13 cellular contexts compared by ENCODE assay signal in the genomic region with DNA sequence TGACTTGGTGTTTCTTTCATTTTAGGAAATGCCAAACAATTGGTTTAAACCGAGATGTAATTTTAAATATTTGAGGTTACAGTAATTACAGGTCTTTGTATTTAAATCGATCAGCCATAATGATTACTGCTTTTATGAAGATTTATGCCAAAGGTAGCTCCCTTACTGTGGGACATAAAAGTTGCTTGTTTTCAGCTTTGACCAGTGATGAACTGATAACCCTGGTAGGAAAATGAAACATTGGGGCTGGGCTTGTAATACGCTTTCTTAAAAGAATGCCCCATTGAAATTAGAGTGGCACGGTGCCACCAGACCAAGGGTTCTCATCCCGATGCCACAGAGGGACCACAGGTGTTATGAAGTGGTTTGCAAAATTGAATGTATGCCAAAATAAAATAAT. TPM values are rescaled to one million over a fixed set of nuclear protein-coding genes. Genes with fewer than 3 reads are reported as not detected.
DNase-seq lines count a peak whose midpoint lies in the region; ATAC-seq, FAIRE-seq and TF ChIP-seq lines count a peak whose summit lies in the region.
"Had no signal": no experiment of that assay in that cellular context is flagged by ENCODE, and none has a peak within 500 bp of the region (broad histone marks: within the 10 kb centered on the region; RNA-seq: fewer than 3 reads in every experiment).

No MANE protein-coding gene starts in this region.

- H3K27me3 ChIP-seq in muscle layer of colon (ENCODE audit: control insufficient read depth in 1 of 2, insufficient read depth in 2 of 2, low read length in 2 of 2) = no peaks in the 10 kb centered on the region
- H3K27me3 ChIP-seq in naive thymus-derived CD4-positive, alpha-beta T cell (ENCODE audit: control insufficient read depth in 2 of 2, insufficient read depth in 2 of 2, low read length in 2 of 2) = no peaks in the 10 kb centered on the region

- no peak for TF ChIP-seq EP300 in A549 (IDR thresholded peaks at IDR 0.05)

- POLR2A ChIA-PET in A549 (lab: Yijun Ruan, JAX) = no interaction called here
- POLR2A ChIA-PET in MCF 10A (lab: Yijun Ruan, JAX) = interaction anchor here (0.6 to 1.9 kb wide), 6 partner anchors 8 to 200 kb away, joined by 3 to 16 read pairs (median 6); no protein-coding TSS in a partner anchor
- POLR2A ChIA-PET in naive thymus-derived CD4-positive, alpha-beta T cell (lab: Charles Lee) = interaction anchor here (2.3 kb wide), 1 partner anchor 8 kb away, joined by 5 read pairs; no protein-coding TSS in a partner anchor

- ATAC-seq in A549 (no peak), GM18867 (IDR thresholded peaks at IDR 0.05; ENCODE audit: unreplicated experiment) (no peak)
- no peak for ATAC-seq in naive thymus-derived CD4-positive, alpha-beta T cell

- intact Hi-C loops in MCF 10A (cut with micrococcal nuclease) = no loop called here
- intact Hi-C loops in naive thymus-derived CD4-positive, alpha-beta T cell (cut with micrococcal nuclease) = loop anchor here in 1 of 2 donors (10.0 kb wide), 1 partner anchor 368 kb away; no protein-coding TSS in a partner anchor

- no peaks in the 10 kb centered on the region for H3K9me3 Mint-ChIP-seq in MCF 10A (ENCODE audit: unreplicated experiment)
- H3K9me3 Mint-ChIP-seq in naive thymus-derived CD4-positive, alpha-beta T cell = no peaks in the 10 kb centered on the region
- H3K9me3 Mint-ChIP-seq: activated CD4-positive, alpha-beta T cell treated with anti-CD3 and anti-CD28 coated beads, Interleukin-2, amount 10 ng/mL, durations not matched to agents 7 days and 5 days; stimulated activated naive CD8-positive, alpha-beta T cell treated with anti-CD3 and anti-CD28 coated beads, Interleukin-15, Interleukin-2, amounts not matched to agents 100 ng/mL and 50 ng/mL, for 24 hours had no signal

- TF ChIP-seq CTCF in A549 (IDR thresholded peaks at IDR 0.05) (no peak), MCF 10A (IDR thresholded peaks at IDR 0.05; ENCODE audit: unreplicated experiment) (no peak)

- H3K4me1 ChIP-seq in A549 (peaks cover 42% of the 10 kb centered on the region), muscle layer of colon (ENCODE audit: insufficient read depth, low read length) (peaks cover 85% of the 10 kb centered on the region)
- H3K4me1 ChIP-seq in naive thymus-derived CD4-positive, alpha-beta T cell (ENCODE audit: control insufficient read depth in 2 of 2, insufficient read depth in 2 of 2, low read length in 2 of 2) = peaks cover 6 to 51% of the 10 kb centered on the region in 2 donors

- peak overlapping the region; percentile 66 for H3K4me2 ChIP-seq in A549

- H3K9me3 ChIP-seq in A549 (no peaks in the 10 kb centered on the region), muscle layer of colon (ENCODE audit: low read length) (no peaks in the 10 kb centered on the region)
- H3K9me3 ChIP-seq in naive thymus-derived CD4-positive, alpha-beta T cell (ENCODE audit: control insufficient read depth in 2 of 3, low read length in 3 of 3) = no peaks in the 10 kb centered on the region

- no peak for TF ChIP-seq RAD21 in A549 (conservative IDR thresholded peaks at IDR 0.05 in 1 of 2, IDR thresholded peaks at IDR 0.05 in 1 of 2)

- 59% methylated on average over 5 of the region's 5 CpGs for WGBS in A549 (ENCODE audit: missing lambda C conversion rate)

- no peak for FAIRE-seq in A549 (lab: Jason Lieb, UNC)

- no peaks in the 10 kb centered on the region for H3K27me3 Mint-ChIP-seq in MCF 10A (ENCODE audit: insufficient read depth, unreplicated experiment)
- H3K27me3 Mint-ChIP-seq in naive thymus-derived CD4-positive, alpha-beta T cell = no peaks in the 10 kb centered on the region
- H3K27me3 Mint-ChIP-seq: activated CD4-positive, alpha-beta T cell treated with anti-CD3 and anti-CD28 coated beads, Interleukin-2, amount 10 ng/mL, durations not matched to agents 7 days and 5 days; stimulated activated naive CD8-positive, alpha-beta T cell treated with anti-CD3 and anti-CD28 coated beads, Interleukin-15, Interleukin-2, amounts not matched to agents 100 ng/mL and 50 ng/mL, for 24 hours had no signal

- no peak for TF ChIP-seq POLR2A in A549 (IDR thresholded peaks at IDR 0.05; ENCODE audit: low read length)

- CTCF ChIA-PET in A549 (lab: Yijun Ruan, JAX) (interaction anchor here (1.5 kb wide), 1 partner anchor 12 kb away, joined by 4 read pairs; no protein-coding TSS in a partner anchor), MCF 10A (lab: Yijun Ruan, JAX) (interaction anchor here (0.7 to 1.3 kb wide), 3 partner anchors 11 to 170 kb away, joined by 3 to 4 read pairs (median 3); no protein-coding TSS in a partner anchor)
- CTCF ChIA-PET in naive thymus-derived CD4-positive, alpha-beta T cell (lab: Charles Lee) = interaction anchor here (0.6 kb wide), 1 partner anchor 167 kb away, joined by 6 read pairs; no protein-coding TSS in a partner anchor

- no TSS peak for BruUV-seq in MCF 10A (replicated peaks; lab: Mats Ljungman, UMichigan)

- peak overlapping the region; percentile 84 for H3K27ac Mint-ChIP-seq in MCF 10A (ENCODE audit: low read depth, unreplicated experiment)
- peak overlapping the region in 4 of 9 donors; percentile 6 to 56 (median 30) for H3K27ac Mint-ChIP-seq in naive thymus-derived CD4-positive, alpha-beta T cell
- H3K27ac Mint-ChIP-seq: activated CD4-positive, alpha-beta T cell treated with anti-CD3 and anti-CD28 coated beads, Interleukin-2, amount 10 ng/mL, durations not matched to agents 7 days and 5 days; stimulated activated naive CD8-positive, alpha-beta T cell treated with anti-CD3 and anti-CD28 coated beads, Interleukin-15, Interleukin-2, amounts not matched to agents 100 ng/mL and 50 ng/mL, for 24 hours had no signal

- H3K36me3 Mint-ChIP-seq in MCF 10A (ENCODE audit: insufficient read depth, unreplicated experiment) = peaks cover 58% of the 10 kb centered on the region
- peaks cover 0 to 32% (median 23%) of the 10 kb centered on the region in 5 donors for H3K36me3 Mint-ChIP-seq in naive thymus-derived CD4-positive, alpha-beta T cell

- H3K36me3 ChIP-seq in muscle layer of colon (ENCODE audit: insufficient read depth, low read length) = peaks cover 4% of the 10 kb centered on the region
- H3K36me3 ChIP-seq in naive thymus-derived CD4-positive, alpha-beta T cell (ENCODE audit: control insufficient read depth in 2 of 3, insufficient read depth in 3 of 3, low read length in 3 of 3) = peaks cover 0 to 3% (median 0%) of the 10 kb centered on the region in 3 experiments

- 0 out of 3 replicates have a peak overlapping the region, but pooled peaks have one; percentile 6 for H3K4me3 ChIP-seq in A549
- no peak overlapping the region for H3K4me3 ChIP-seq in muscle layer of colon (ENCODE audit: low read depth in 1 of 2, low read length in 2 of 2)
- no peak overlapping the region for H3K4me3 ChIP-seq in naive thymus-derived CD4-positive, alpha-beta T cell (ENCODE audit: low read length)

- no peak overlapping the region for H3K9ac ChIP-seq in muscle layer of colon (ENCODE audit: low read length)

- H3K4me1 Mint-ChIP-seq in MCF 10A (ENCODE audit: insufficient read depth, unreplicated experiment) = peaks cover 43% of the 10 kb centered on the region
- peaks cover 54 to 97% (median 96%) of the 10 kb centered on the region in 7 donors for H3K4me1 Mint-ChIP-seq in naive thymus-derived CD4-positive, alpha-beta T cell

- DNase-seq in A549 (ENCODE audit: low read depth in 1 of 2, low spot score in 1 of 2) = no peak
- DNase-seq in LHCN-M2 (ENCODE audit: low read depth) = peak; percentile 33
- no peak for DNase-seq in MCF 10A (ENCODE audit: unreplicated experiment)
- no peak for DNase-seq in naive thymus-derived CD4-positive, alpha-beta T cell
- DNase-seq in NCI-H345 (lab: John Stamatoyannopoulos, UW) = no peak
- DNase-seq in stimulated activated naive CD4-positive, alpha-beta T cell (lab: John Stamatoyannopoulos, UW) = no peak
- DNase-seq: activated CD4-positive, alpha-beta T cell treated with anti-CD3 and anti-CD28 coated beads, Interleukin-2, amount 10 ng/mL, durations not matched to agents 7 days and 5 days; mesendoderm; RPMI8226; stimulated activated CD4-positive, alpha-beta T cell treated with anti-CD3 and anti-CD28 coated beads, Interleukin-15, amount 100 ng/mL, for 24 hours had no signal

- H3K4me3 Mint-ChIP-seq in MCF 10A (ENCODE audit: unreplicated experiment) = no peak overlapping the region
- H3K4me3 Mint-ChIP-seq in naive thymus-derived CD4-positive, alpha-beta T cell = peak overlapping the region in 5 of 10 donors; percentile 19 to 64 (median 51)
- H3K4me3 Mint-ChIP-seq: activated CD4-positive, alpha-beta T cell treated with anti-CD3 and anti-CD28 coated beads, Interleukin-2, amount 10 ng/mL, durations not matched to agents 7 days and 5 days; stimulated activated naive CD8-positive, alpha-beta T cell treated with anti-CD3 and anti-CD28 coated beads, Interleukin-15, Interleukin-2, amounts not matched to agents 100 ng/mL and 50 ng/mL, for 24 hours had no signal

- H3K27ac ChIP-seq in A549 = peak overlapping the region; percentile 36 to 57; a peak in 4 of 6 replicates
- peak overlapping the region; percentile 3 for H3K27ac ChIP-seq in muscle layer of colon (ENCODE audit: low read depth, low read length)
- no peak overlapping the region for H3K27ac ChIP-seq in naive thymus-derived CD4-positive, alpha-beta T cell (ENCODE audit: low read depth, low read length)

TF ChIP-seq in A549, 52 proteins besides CTCF, POLR2A, EP300 and RAD21:
- no peak for TF ChIP-seq HEYL (CRISPR knock-in tag; IDR thresholded peaks at IDR 0.05)
- TF ChIP-seq MAZ (IDR thresholded peaks at IDR 0.05; ENCODE audit: borderline replicate concordance, low read depth, low read length) = no peak
- no peak for TF ChIP-seq HOXB5 (CRISPR knock-in tag; IDR thresholded peaks at IDR 0.05)

RNA-seq across cellular contexts. Expression of a gene that starts 7.3 kb away (rescaled TPM):
- polyA plus RNA-seq in A549 (2011; rRNA removed) = 51.6 and 61.2 TPM in 2 replicates
- 27.0 and 30.6 TPM in 2 replicates for polyA plus RNA-seq in A549 (2012; cell fraction: cytosol; rRNA removed)
- 77.1 and 86.0 TPM in 2 replicates for polyA plus RNA-seq in A549 (2012; cell fraction: nucleus; rRNA removed)
- 26.7 to 28.8 TPM (median 27.9 TPM) in 3 replicates for polyA plus RNA-seq in A549 (2017; fragmentation: RNase III; extraction: RNeasy Plus Mini Kit Qiagen cat#74134 plus additional on column Dnase treatment)
- polyA minus RNA-seq in A549 (2011; rRNA and poly(A)+ RNA removed) = 104 and 125 TPM in 2 replicates
- total RNA-seq in LHCN-M2 (2014; rRNA removed) = 20.1 and 24.7 TPM in 2 replicates
- 16.0 TPM for polyA plus RNA-seq in LHCN-M2 (2012)
- total RNA-seq in MCF 10A (2022) = 41.6 and 50.3 TPM in 2 replicates
- total RNA-seq in naive thymus-derived CD4-positive, alpha-beta T cell = 100 to 1,000 TPM in 1 of 5 experiments, 10 to 100 TPM in 4; 46.9 to 110 (median 77.8) TPM
- polyA plus RNA-seq in naive thymus-derived CD4-positive, alpha-beta T cell = 10 to 100 TPM; 13.4 to 19.8 TPM
